In the genomic region with DNA sequence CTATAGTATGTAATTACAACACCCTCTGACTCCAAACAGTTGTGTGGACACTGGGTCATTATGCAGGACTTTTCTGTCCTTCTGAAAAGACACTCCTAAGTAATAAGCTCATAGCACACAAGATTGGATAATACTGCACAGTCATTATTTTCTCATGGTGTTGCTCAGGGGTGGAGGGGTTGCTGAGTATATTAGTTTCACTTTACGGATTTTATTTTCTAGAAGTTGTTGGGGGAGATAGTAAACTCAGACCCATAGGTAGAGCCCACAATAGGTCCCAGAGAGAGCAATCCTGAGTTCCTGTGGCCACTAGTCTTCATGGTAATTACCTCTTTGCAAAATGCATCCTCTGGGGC, we compare ENCODE assay signal across 1 cellular context.
TF ChIP-seq lines count a peak whose summit lies in the region.

No MANE protein-coding gene starts in this region.

TF ChIP-seq in IMR-90, 13 proteins besides CTCF, POLR2A, EP300 and RAD21:
- TF ChIP-seq NFE2L2 (IDR thresholded peaks at IDR 0.05; ENCODE audit: low read depth, low read length), result peak; percentile 52
- no peak for TF ChIP-seq RCOR1 (IDR thresholded peaks at IDR 0.05; ENCODE audit: insufficient replicate concordance, low read length)
